15 cellular contexts compared by ENCODE assay signal in the genomic region with DNA sequence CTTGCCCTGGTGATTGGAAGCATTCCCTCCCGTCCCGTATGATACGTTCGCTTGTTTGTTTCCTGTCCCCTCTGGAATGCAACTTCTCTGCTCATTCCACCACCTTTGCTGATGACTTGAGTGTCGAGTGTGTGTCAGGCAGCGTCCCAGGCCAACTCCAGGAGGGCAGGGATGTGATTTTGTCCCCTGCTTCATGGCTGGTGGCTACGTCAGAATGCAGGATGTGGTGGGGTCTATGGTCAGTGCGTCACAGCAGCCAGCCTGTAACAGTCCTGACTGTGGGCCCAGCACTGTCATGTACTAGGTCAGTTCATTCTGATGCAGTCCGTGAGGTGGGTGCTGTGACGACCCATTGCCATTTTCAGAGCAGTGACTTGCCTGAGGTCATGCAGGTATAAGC. TPM values are rescaled to one million over a fixed set of nuclear protein-coding genes. Genes with fewer than 3 reads are reported as not detected.
DNase-seq lines count a peak whose midpoint lies in the region; TF ChIP-seq lines count a peak whose summit lies in the region.
"Had no signal": no experiment of that assay in that cellular context is flagged by ENCODE, and none has a peak within 500 bp of the region (broad histone marks: within the 10 kb centered on the region; RNA-seq: fewer than 3 reads in every experiment).

No MANE protein-coding gene starts in this region.

- no peak overlapping the region for H3K4me3 ChIP-seq in BLaER1
- H3K4me3 ChIP-seq in mesenchymal stem cell (ENCODE audit: insufficient read depth in 1 of 2, low read depth in 1 of 2, low read length in 2 of 2), result no peak overlapping the region

- no peak overlapping the region for H3K18ac ChIP-seq in mesenchymal stem cell (ENCODE audit: low read depth in 1 of 2, low read length in 2 of 2)

- H3K4ac ChIP-seq in mesenchymal stem cell (ENCODE audit: low read depth in 1 of 2, low read length in 2 of 2), result no peak overlapping the region

- no peak overlapping the region for H3K14ac ChIP-seq in mesenchymal stem cell (ENCODE audit: low read length in 2 of 2)

- POLR2A ChIA-PET in HEK293T (lab: Yijun Ruan, JAX), result no interaction called here

- H3K27me3 ChIP-seq in BLaER1 (no peaks in the 10 kb centered on the region), mesenchymal stem cell (ENCODE audit: control insufficient read depth in 1 of 2, insufficient read depth in 1 of 2, low read length in 2 of 2) (no peaks in the 10 kb centered on the region)

- H2AK5ac ChIP-seq in mesenchymal stem cell (ENCODE audit: low read length, severe bottlenecking), result no peak overlapping the region

- no peak overlapping the region for H3K27ac ChIP-seq in BLaER1
- peak overlapping the region; percentile 52 for H3K27ac ChIP-seq in angular gyrus (ENCODE audit: low read depth, low read length)
- H3K27ac ChIP-seq in mesenchymal stem cell (ENCODE audit: low read length, poor library complexity, severe bottlenecking), result no peak overlapping the region
- H3K27ac ChIP-seq in substantia nigra (ENCODE audit: low read depth, low read length, poor library complexity, severe bottlenecking), result peak overlapping the region; percentile 58

- H4K8ac ChIP-seq in mesenchymal stem cell (ENCODE audit: low read length), result no peak overlapping the region

- no peak overlapping the region for H2AFZ ChIP-seq in mesenchymal stem cell (ENCODE audit: low read depth, low read length)

- no peak overlapping the region for H3K4me2 ChIP-seq in BLaER1
- no peak overlapping the region for H3K4me2 ChIP-seq in mesenchymal stem cell (ENCODE audit: low read length, poor library complexity, severe bottlenecking)

- 94% methylated on average over 10 of the region's 10 CpGs for WGBS in mesenchymal stem cell

- CTCF ChIA-PET in HEK293T (lab: Yijun Ruan, JAX), result interaction anchor here (1.7 kb wide), 1 partner anchor 8 kb away, joined by 14 read pairs; no protein-coding TSS in a partner anchor

- H2BK5ac ChIP-seq in mesenchymal stem cell (ENCODE audit: low read depth, low read length, poor library complexity, severe bottlenecking), result no peak overlapping the region

- H2BK12ac ChIP-seq in mesenchymal stem cell (ENCODE audit: low read length in 2 of 2), result no peak overlapping the region

- H3K9ac ChIP-seq in BLaER1 (0 out of 2 replicates have a peak overlapping the region, but pooled peaks have one; percentile 15), mesenchymal stem cell (ENCODE audit: low read length) (no peak overlapping the region)

- DNase-seq in mesenchymal stem cell, result no peak
- DNase-seq in substantia nigra (lab: John Stamatoyannopoulos, UW), result peak in 1 of 49 donors; percentile 28
- no peak for DNase-seq in dedifferentiated amniotic fluid mesenchymal stem cell (ENCODE audit: extremely low spot score)
- no peak for DNase-seq in HEK293T (ENCODE audit: extremely low spot score)
- DNase-seq in T1000 (lab: John Stamatoyannopoulos, UW), result no peak
- DNase-seq: ACHN; C1 segment of cervical spinal cord; CD4-positive, alpha-beta T cell; DMS153; DMS79 treated with DMSO at 0.1 percent for 48 hours; EL; GOT3; H9 had no signal

- no peak overlapping the region for H3K23ac ChIP-seq in mesenchymal stem cell (ENCODE audit: low read length in 2 of 2)

- H3K9me3 ChIP-seq in BLaER1, result no peaks in the 10 kb centered on the region
- no peaks in the 10 kb centered on the region for H3K9me3 ChIP-seq in mesenchymal stem cell (ENCODE audit: control insufficient read depth, low read length)

- peak overlapping the region; percentile 18 for H4K91ac ChIP-seq in mesenchymal stem cell (ENCODE audit: low read length)

- H3K79me1 ChIP-seq in mesenchymal stem cell (replicated peaks; ENCODE audit: low read length, poor library complexity, severe bottlenecking), result no peaks in the 10 kb centered on the region

- no peaks in the 10 kb centered on the region for H4K20me1 ChIP-seq in BLaER1

- H2BK120ac ChIP-seq in mesenchymal stem cell (ENCODE audit: low read depth, low read length), result no peak overlapping the region

- peaks cover 19% of the 10 kb centered on the region for H3K4me1 ChIP-seq in BLaER1
- peaks cover 11% of the 10 kb centered on the region for H3K4me1 ChIP-seq in mesenchymal stem cell (ENCODE audit: control insufficient read depth, insufficient read depth, low read depth, low read length)

- H3K36me3 ChIP-seq in BLaER1 (peaks cover 62% of the 10 kb centered on the region), mesenchymal stem cell (ENCODE audit: control insufficient read depth in 1 of 2, insufficient read depth in 2 of 2, low read depth in 1 of 2, low read length in 2 of 2) (peaks cover 17 to 58% of the 10 kb centered on the region in 2 experiments)

- H2BK15ac ChIP-seq in mesenchymal stem cell (ENCODE audit: low read depth, poor library complexity, severe bottlenecking), result no peak overlapping the region

TF ChIP-seq in HEK293T, 16 proteins besides CTCF, POLR2A, EP300 and RAD21:
- no peak for TF ChIP-seq SUZ12 (IDR thresholded peaks at IDR 0.05)
- no peak for TF ChIP-seq FOXM1 (IDR thresholded peaks at IDR 0.05; ENCODE audit: borderline replicate concordance)
- TF ChIP-seq SP1 (IDR thresholded peaks at IDR 0.05), result no peak
- TF ChIP-seq FOXK2 (IDR thresholded peaks at IDR 0.05), result no peak
- TF ChIP-seq, protein P1, sequence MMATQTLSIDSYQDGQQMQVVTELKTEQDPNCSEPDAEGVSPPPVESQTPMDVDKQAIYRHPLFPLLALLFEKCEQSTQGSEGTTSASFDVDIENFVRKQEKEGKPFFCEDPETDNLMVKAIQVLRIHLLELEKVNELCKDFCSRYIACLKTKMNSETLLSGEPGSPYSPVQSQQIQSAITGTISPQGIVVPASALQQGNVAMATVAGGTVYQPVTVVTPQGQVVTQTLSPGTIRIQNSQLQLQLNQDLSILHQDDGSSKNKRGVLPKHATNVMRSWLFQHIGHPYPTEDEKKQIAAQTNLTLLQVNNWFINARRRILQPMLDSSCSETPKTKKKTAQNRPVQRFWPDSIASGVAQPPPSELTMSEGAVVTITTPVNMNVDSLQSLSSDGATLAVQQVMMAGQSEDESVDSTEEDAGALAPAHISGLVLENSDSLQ (IDR thresholded peaks at IDR 0.05), result no peak
- no peak for TF ChIP-seq TARDBP (IDR thresholded peaks at IDR 0.05)
- no peak for TF ChIP-seq HDGF (IDR thresholded peaks at IDR 0.05; ENCODE audit: borderline replicate concordance)
- no peak for TF ChIP-seq ARNT (IDR thresholded peaks at IDR 0.05)
- no peak for TF ChIP-seq LEF1 (IDR thresholded peaks at IDR 0.05; ENCODE audit: borderline replicate concordance)
- TF ChIP-seq NFRKB (IDR thresholded peaks at IDR 0.05), result no peak
- TF ChIP-seq ELF4 (IDR thresholded peaks at IDR 0.05), result no peak
- TF ChIP-seq ZNF384 (IDR thresholded peaks at IDR 0.05), result no peak
- TF ChIP-seq CTBP1 (IDR thresholded peaks at IDR 0.05; ENCODE audit: borderline replicate concordance), result no peak
- TF ChIP-seq L3MBTL2 (conservative IDR thresholded peaks at IDR 0.05), result no peak
- TF ChIP-seq BHLHE40 (IDR thresholded peaks at IDR 0.05; ENCODE audit: borderline replicate concordance), result no peak
- TF ChIP-seq FOXA1 (IDR thresholded peaks at IDR 0.05), result no peak

RNA-seq across cellular contexts. Expression of a gene that starts 16.2 kb away (rescaled TPM):
- 7.4 TPM for polyA plus RNA-seq in mesenchymal stem cell (2013, experiment 1 of 2)
- 6.1 TPM for polyA plus RNA-seq in mesenchymal stem cell (2013, experiment 2 of 2)

RNA-seq across cellular contexts. Expression of a gene that starts 20.1 kb away (rescaled TPM):
- polyA plus RNA-seq in mesenchymal stem cell (2013, experiment 1 of 2), result 21.2 TPM
- polyA plus RNA-seq in mesenchymal stem cell (2013, experiment 2 of 2), result 20.6 TPM

RNA-seq across cellular contexts. Expression of a gene that starts 25.1 kb away (rescaled TPM):
- not detected for polyA plus RNA-seq in mesenchymal stem cell (2013, experiment 1 of 2)
- polyA plus RNA-seq in mesenchymal stem cell (2013, experiment 2 of 2), result not detected

RNA-seq across cellular contexts. Expression of a gene that starts 39.7 kb away (rescaled TPM):
- polyA plus RNA-seq in mesenchymal stem cell (2013, experiment 1 of 2), result 6.3 TPM
- 6.1 TPM for polyA plus RNA-seq in mesenchymal stem cell (2013, experiment 2 of 2)

RNA-seq across cellular contexts. Expression of a gene that starts 41.2 kb away (rescaled TPM):
- polyA plus RNA-seq in mesenchymal stem cell (2013, experiment 1 of 2), result 37.2 TPM
- polyA plus RNA-seq in mesenchymal stem cell (2013, experiment 2 of 2), result 37.7 TPM

Comparison
In these comparisons a context has a peak if more than half of its experiments do, and no peak if none do; other contexts are left out.
1. H3K27ac ChIP-seq: peak in angular gyrus (single experiment) and substantia nigra (single experiment); none in BLaER1 (single experiment) and mesenchymal stem cell (single experiment).